1 cellular context compared by ENCODE assay signal in genomic region chr16:72995151-72995881, GRCh38.
TF ChIP-seq lines count a peak whose summit lies in the region.

No MANE protein-coding gene starts in this region.

TF ChIP-seq in GM12878, 131 proteins besides CTCF, POLR2A, EP300 and RAD21 (continued from another document):
- TF ChIP-seq PBX3 (IDR thresholded peaks at IDR 0.05; ENCODE audit: insufficient replicate concordance, low read depth, low read length), result no peak
- no peak for TF ChIP-seq TBL1XR1 (IDR thresholded peaks at IDR 0.05; ENCODE audit: low read depth, low read length)
- no peak for TF ChIP-seq FOS (IDR thresholded peaks at IDR 0.05; ENCODE audit: borderline replicate concordance, extremely low read depth, insufficient read length)
- no peak for TF ChIP-seq PML (IDR thresholded peaks at IDR 0.05; ENCODE audit: low read length)
- no peak for TF ChIP-seq RELB (IDR thresholded peaks at IDR 0.05; ENCODE audit: low read depth)
- no peak for TF ChIP-seq DPF2 (IDR thresholded peaks at IDR 0.05)
- no peak for TF ChIP-seq TCF7 (IDR thresholded peaks at IDR 0.05; ENCODE audit: borderline replicate concordance)
